ENCODE assay signal across 14 cellular contexts in genomic region chr13:100068532-100068931, GRCh38. TPM values are rescaled to one million over a fixed set of nuclear protein-coding genes. Genes with fewer than 3 reads are reported as not detected.
DNase-seq lines count a peak whose midpoint lies in the region; ATAC-seq and TF ChIP-seq lines count a peak whose summit lies in the region.
"Had no signal": no experiment of that assay in that cellular context is flagged by ENCODE, and none has a peak within 500 bp of the region (broad histone marks: within the 10 kb centered on the region; RNA-seq: fewer than 3 reads in every experiment).

No MANE protein-coding gene starts in this region.

- H3K36me3 ChIP-seq in liver (ENCODE audit: control insufficient read depth in 4 of 4, insufficient read depth in 3 of 4, low read depth in 1 of 4, low read length in 3 of 4), result no peaks in the 10 kb centered on the region
- H3K36me3 ChIP-seq: BE2C had no signal

- TF ChIP-seq RAD21 in liver (IDR thresholded peaks at IDR 0.05), result peak; percentile 22 to 52

- no peaks in the 10 kb centered on the region for H3K9me3 ChIP-seq in liver (ENCODE audit: control insufficient read depth in 4 of 4, low read length in 3 of 4)
- H3K9me3 ChIP-seq: BE2C had no signal

- H3K4me1 ChIP-seq in liver (ENCODE audit: control insufficient read depth in 4 of 4, insufficient read depth in 4 of 4, low read length in 3 of 4), result peaks cover 7 to 17% (median 13%) of the 10 kb centered on the region in 4 donors
- H3K4me1 ChIP-seq: BE2C had no signal

- WGBS in liver, result 34% methylated on average over 1 of the region's 1 CpG

- no peak for TF ChIP-seq CTCF in liver (IDR thresholded peaks at IDR 0.05; ENCODE audit: low read depth, low read length, missing input control)

- H3K9ac ChIP-seq in liver (ENCODE audit: low read depth in 1 of 2, low read length in 2 of 2), result no peak overlapping the region

- DNase-seq in NCI-H526 (lab: John Stamatoyannopoulos, UW) (peak; percentile 62), renal cortical epithelial cell (ENCODE audit: low read depth) (peak; percentile 82), CD1c-positive myeloid dendritic cell (ENCODE audit: extremely low spot score) (no peak)
- DNase-seq in stimulated activated CD8-positive, alpha-beta memory T cell treated with anti-CD3 and anti-CD28 coated beads, Interleukin-4, amount 100 ng/mL, for 48 hours, result no peak
- DNase-seq: BE2C; CD8-positive, alpha-beta T cell; COR-L47; GF-D8; H7 had no signal

- peak; percentile 44 for ATAC-seq in esophagus mucosa
- no peak for ATAC-seq in GM19395 (IDR thresholded peaks at IDR 0.05; ENCODE audit: unreplicated experiment)
- ATAC-seq: CD8-positive, alpha-beta T cell; GM23338 had no signal

- H3K27ac ChIP-seq in liver (ENCODE audit: low read depth in 1 of 2, low read length in 2 of 2), result peak overlapping the region; percentile 32 to 88
- H3K27ac ChIP-seq: C4-2B had no signal

- no peaks in the 10 kb centered on the region for H3K27me3 ChIP-seq in liver (ENCODE audit: control insufficient read depth in 4 of 4, insufficient read depth in 4 of 4, low read length in 3 of 4)
- H3K27me3 ChIP-seq: BE2C had no signal

- no peak overlapping the region for H3K4me3 ChIP-seq in liver (ENCODE audit: low read depth in 1 of 3, low read length in 3 of 3)
- H3K4me3 ChIP-seq: GM23338 had no signal

TF ChIP-seq in liver, 16 proteins besides CTCF, POLR2A, EP300 and RAD21:
- no peak for TF ChIP-seq JUND (IDR thresholded peaks at IDR 0.05)
- TF ChIP-seq FOXA1 (IDR thresholded peaks at IDR 0.05), result no peak
- TF ChIP-seq YY1 (IDR thresholded peaks at IDR 0.05), result peak; percentile 34
- no peak for TF ChIP-seq GABPA (IDR thresholded peaks at IDR 0.05 in 1 of 2, conservative IDR thresholded peaks at IDR 0.05 in 1 of 2)
- peak; percentile 29 to 60 for TF ChIP-seq RXRA (IDR thresholded peaks at IDR 0.05)
- TF ChIP-seq, protein P1, sequence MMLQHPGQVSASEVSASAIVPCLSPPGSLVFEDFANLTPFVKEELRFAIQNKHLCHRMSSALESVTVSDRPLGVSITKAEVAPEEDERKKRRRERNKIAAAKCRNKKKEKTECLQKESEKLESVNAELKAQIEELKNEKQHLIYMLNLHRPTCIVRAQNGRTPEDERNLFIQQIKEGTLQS (IDR thresholded peaks at IDR 0.05), result no peak
- TF ChIP-seq ZBTB33 (IDR thresholded peaks at IDR 0.05), result no peak
- TF ChIP-seq NR2F2 (IDR thresholded peaks at IDR 0.05), result no peak
- TF ChIP-seq HNF4A (conservative IDR thresholded peaks at IDR 0.05), result peak; percentile 43 to 57
- TF ChIP-seq, protein P2, sequence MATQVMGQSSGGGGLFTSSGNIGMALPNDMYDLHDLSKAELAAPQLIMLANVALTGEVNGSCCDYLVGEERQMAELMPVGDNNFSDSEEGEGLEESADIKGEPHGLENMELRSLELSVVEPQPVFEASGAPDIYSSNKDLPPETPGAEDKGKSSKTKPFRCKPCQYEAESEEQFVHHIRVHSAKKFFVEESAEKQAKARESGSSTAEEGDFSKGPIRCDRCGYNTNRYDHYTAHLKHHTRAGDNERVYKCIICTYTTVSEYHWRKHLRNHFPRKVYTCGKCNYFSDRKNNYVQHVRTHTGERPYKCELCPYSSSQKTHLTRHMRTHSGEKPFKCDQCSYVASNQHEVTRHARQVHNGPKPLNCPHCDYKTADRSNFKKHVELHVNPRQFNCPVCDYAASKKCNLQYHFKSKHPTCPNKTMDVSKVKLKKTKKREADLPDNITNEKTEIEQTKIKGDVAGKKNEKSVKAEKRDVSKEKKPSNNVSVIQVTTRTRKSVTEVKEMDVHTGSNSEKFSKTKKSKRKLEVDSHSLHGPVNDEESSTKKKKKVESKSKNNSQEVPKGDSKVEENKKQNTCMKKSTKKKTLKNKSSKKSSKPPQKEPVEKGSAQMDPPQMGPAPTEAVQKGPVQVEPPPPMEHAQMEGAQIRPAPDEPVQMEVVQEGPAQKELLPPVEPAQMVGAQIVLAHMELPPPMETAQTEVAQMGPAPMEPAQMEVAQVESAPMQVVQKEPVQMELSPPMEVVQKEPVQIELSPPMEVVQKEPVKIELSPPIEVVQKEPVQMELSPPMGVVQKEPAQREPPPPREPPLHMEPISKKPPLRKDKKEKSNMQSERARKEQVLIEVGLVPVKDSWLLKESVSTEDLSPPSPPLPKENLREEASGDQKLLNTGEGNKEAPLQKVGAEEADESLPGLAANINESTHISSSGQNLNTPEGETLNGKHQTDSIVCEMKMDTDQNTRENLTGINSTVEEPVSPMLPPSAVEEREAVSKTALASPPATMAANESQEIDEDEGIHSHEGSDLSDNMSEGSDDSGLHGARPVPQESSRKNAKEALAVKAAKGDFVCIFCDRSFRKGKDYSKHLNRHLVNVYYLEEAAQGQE (IDR thresholded peaks at IDR 0.05), result peak; percentile 9
- peak; percentile 31 for TF ChIP-seq SP1 (IDR thresholded peaks at IDR 0.05)
- TF ChIP-seq FOXA2 (IDR thresholded peaks at IDR 0.05), result peak; percentile 21
- TF ChIP-seq MAX (IDR thresholded peaks at IDR 0.05), result no peak
- no peak for TF ChIP-seq HNF4G (IDR thresholded peaks at IDR 0.05)
- no peak for TF ChIP-seq TAF1 (conservative IDR thresholded peaks at IDR 0.05)
- no peak for TF ChIP-seq EGR1 (IDR thresholded peaks at IDR 0.05; ENCODE audit: low read depth in 2 of 2)
TF ChIP-seq in liver: peak in this region for 6.

RNA-seq across cellular contexts. Expression of gene PCCA, which starts 20.4 kb away (rescaled TPM):
- 23.0 TPM for total RNA-seq in esophagus mucosa
- total RNA-seq in liver, result 100 to 1,000 TPM in 1 of 2 donors, 10 to 100 TPM in 1; 30.1 to 160 TPM
- 10 to 100 TPM; 70.3 to 82.3 TPM for polyA plus RNA-seq in liver
- total RNA-seq in renal cortical epithelial cell, result 12.5 and 72.8 TPM in 2 replicates

Comparison
In these comparisons a context has a peak if more than half of its experiments do, and no peak if none do; other contexts are left out.
1. DNase-seq: peak in NCI-H526 (2 of 2) and renal cortical epithelial cell (single experiment); none in CD1c-positive myeloid dendritic cell (single experiment) and stimulated activated CD8-positive, alpha-beta memory T cell treated with anti-CD3 and anti-CD28 coated beads, Interleukin-4, amount 100 ng/mL, for 48 hours (single experiment).